Comparison of ENCODE assay signal across 17 cellular contexts in genomic region chr7:159126496-159127345, GRCh38. TPM values are rescaled to one million over a fixed set of nuclear protein-coding genes. Genes with fewer than 3 reads are reported as not detected.
DNase-seq lines count a peak whose midpoint lies in the region; ATAC-seq and TF ChIP-seq lines count a peak whose summit lies in the region.
"Had no signal": no experiment of that assay in that cellular context is flagged by ENCODE, and none has a peak within 500 bp of the region (broad histone marks: within the 10 kb centered on the region; RNA-seq: fewer than 3 reads in every experiment).

No MANE protein-coding gene starts in this region.

- no peak for ATAC-seq in natural killer cell treated with Interleukin-12 subunit alpha and Interleukin-12 subunit beta and Interleukin-15 and Interleukin-18, amount 100 ng/mL, for 72 hours
- no peak for ATAC-seq in natural killer cell

- peaks cover 5% of the 10 kb centered on the region for H3K9me3 Mint-ChIP-seq in activated CD4-positive, alpha-beta memory T cell treated with anti-CD3 and anti-CD28 coated beads for 36 hours
- H3K9me3 Mint-ChIP-seq in activated CD4-positive, alpha-beta memory T cell treated with anti-CD3 and anti-CD28 coated beads, Interleukin-2, amount 10 ng/mL, durations not matched to agents 7 days and 5 days = no peaks in the 10 kb centered on the region
- no peaks in the 10 kb centered on the region for H3K9me3 Mint-ChIP-seq in natural killer cell treated with Interleukin-12 subunit alpha and Interleukin-12 subunit beta and Interleukin-15 and Interleukin-18, amount 100 ng/mL, for 72 hours
- no peaks in the 10 kb centered on the region for H3K9me3 Mint-ChIP-seq in natural killer cell

- POLR2A ChIA-PET in activated CD4-positive, alpha-beta memory T cell treated with anti-CD3 and anti-CD28 coated beads for 36 hours (lab: Charles Lee) = no interaction called here
- POLR2A ChIA-PET in activated CD4-positive, alpha-beta memory T cell treated with anti-CD3 and anti-CD28 coated beads, Interleukin-2, amount 10 ng/mL, durations not matched to agents 7 days and 5 days (lab: Charles Lee) = no interaction called here

- intact Hi-C loops in activated CD4-positive, alpha-beta memory T cell treated with anti-CD3 and anti-CD28 coated beads for 36 hours (cut with micrococcal nuclease) = no loop called here
- intact Hi-C loops in natural killer cell (cut with micrococcal nuclease) = no loop called here

- no peaks in the 10 kb centered on the region for H3K4me1 Mint-ChIP-seq in activated CD4-positive, alpha-beta memory T cell treated with anti-CD3 and anti-CD28 coated beads for 36 hours (ENCODE audit: low read depth)
- no peaks in the 10 kb centered on the region for H3K4me1 Mint-ChIP-seq in activated CD4-positive, alpha-beta memory T cell treated with anti-CD3 and anti-CD28 coated beads, Interleukin-2, amount 10 ng/mL, durations not matched to agents 7 days and 5 days
- H3K4me1 Mint-ChIP-seq in natural killer cell treated with Interleukin-12 subunit alpha and Interleukin-12 subunit beta and Interleukin-15 and Interleukin-18, amount 100 ng/mL, for 72 hours (ENCODE audit: low read depth in 2 of 2) = no peaks in the 10 kb centered on the region
- H3K4me1 Mint-ChIP-seq in natural killer cell = no peaks in the 10 kb centered on the region

- CTCF ChIA-PET in activated CD4-positive, alpha-beta memory T cell treated with anti-CD3 and anti-CD28 coated beads for 36 hours (lab: Charles Lee) = no interaction called here
- CTCF ChIA-PET in activated CD4-positive, alpha-beta memory T cell treated with anti-CD3 and anti-CD28 coated beads, Interleukin-2, amount 10 ng/mL, durations not matched to agents 7 days and 5 days (lab: Charles Lee) = no interaction called here

- no peak for DNase-seq in activated CD4-positive, alpha-beta memory T cell treated with anti-CD3 and anti-CD28 coated beads for 36 hours
- no peak for DNase-seq in activated CD4-positive, alpha-beta memory T cell treated with anti-CD3 and anti-CD28 coated beads, Interleukin-2, amount 10 ng/mL, durations not matched to agents 7 days and 5 days
- DNase-seq in natural killer cell treated with Interleukin-12 subunit alpha and Interleukin-12 subunit beta and Interleukin-15 and Interleukin-18, amount 100 ng/mL, for 72 hours (ENCODE audit: low spot score) = peak; percentile 45
- DNase-seq in natural killer cell (no peak), mesenteric fat pad (ENCODE audit: low spot score) (peak; percentile 67), GM13977 (ENCODE audit: low spot score) (no peak), GM10266 (ENCODE audit: extremely low spot score) (no peak), NOMO-1 (lab: John Stamatoyannopoulos, UW; ENCODE audit: unreplicated experiment in 2 of 2) (no peak)
- DNase-seq: C1 segment of cervical spinal cord; DMS153; MG63; NCI-H1092 treated with DMSO at 0.1 percent for 48 hours; NCI-H1694; NCI-H2107; NCI-H226; NCI-H526; NK-92 treated with Interleukin-12 subunit alpha and Interleukin-12 subunit beta, amount 100 ng/mL, for 24 hours had no signal

- no peak overlapping the region for H3K4me3 Mint-ChIP-seq in activated CD4-positive, alpha-beta memory T cell treated with anti-CD3 and anti-CD28 coated beads for 36 hours
- no peak overlapping the region for H3K4me3 Mint-ChIP-seq in activated CD4-positive, alpha-beta memory T cell treated with anti-CD3 and anti-CD28 coated beads, Interleukin-2, amount 10 ng/mL, durations not matched to agents 7 days and 5 days
- no peak overlapping the region for H3K4me3 Mint-ChIP-seq in natural killer cell treated with Interleukin-12 subunit alpha and Interleukin-12 subunit beta and Interleukin-15 and Interleukin-18, amount 100 ng/mL, for 72 hours
- no peak overlapping the region for H3K4me3 Mint-ChIP-seq in natural killer cell

- in situ Hi-C loops in GM13977 (cut with MboI; ENCODE audit: low pct_unique_long_range_greater_than_20kb, low sequenced_read_pairs, unreplicated experiment) = no loop called here

- peaks cover 20% of the 10 kb centered on the region for H3K27me3 Mint-ChIP-seq in activated CD4-positive, alpha-beta memory T cell treated with anti-CD3 and anti-CD28 coated beads for 36 hours
- H3K27me3 Mint-ChIP-seq in activated CD4-positive, alpha-beta memory T cell treated with anti-CD3 and anti-CD28 coated beads, Interleukin-2, amount 10 ng/mL, durations not matched to agents 7 days and 5 days = peaks cover 1% of the 10 kb centered on the region
- H3K27me3 Mint-ChIP-seq in natural killer cell treated with Interleukin-12 subunit alpha and Interleukin-12 subunit beta and Interleukin-15 and Interleukin-18, amount 100 ng/mL, for 72 hours = peaks cover 0 to 16% of the 10 kb centered on the region in 2 donors
- peaks cover 14 to 18% of the 10 kb centered on the region in 2 donors for H3K27me3 Mint-ChIP-seq in natural killer cell (ENCODE audit: low read depth in 2 of 2)

- no peaks in the 10 kb centered on the region for H3K36me3 Mint-ChIP-seq in activated CD4-positive, alpha-beta memory T cell treated with anti-CD3 and anti-CD28 coated beads for 36 hours
- H3K36me3 Mint-ChIP-seq in activated CD4-positive, alpha-beta memory T cell treated with anti-CD3 and anti-CD28 coated beads, Interleukin-2, amount 10 ng/mL, durations not matched to agents 7 days and 5 days (ENCODE audit: low read depth) = no peaks in the 10 kb centered on the region
- H3K36me3 Mint-ChIP-seq in natural killer cell treated with Interleukin-12 subunit alpha and Interleukin-12 subunit beta and Interleukin-15 and Interleukin-18, amount 100 ng/mL, for 72 hours = no peaks in the 10 kb centered on the region
- no peaks in the 10 kb centered on the region for H3K36me3 Mint-ChIP-seq in natural killer cell

- TF ChIP-seq CTCF in natural killer cell (IDR thresholded peaks at IDR 0.05) (no peak), GM13977 (IDR thresholded peaks at IDR 0.05; ENCODE audit: extremely low read depth, insufficient read depth, missing control alignments) (no peak), GM10266 (IDR thresholded peaks at IDR 0.05; ENCODE audit: control insufficient read depth, insufficient read depth, low read depth, missing control alignments) (no peak)

- peak overlapping the region; percentile 2 for H3K27ac Mint-ChIP-seq in activated CD4-positive, alpha-beta memory T cell treated with anti-CD3 and anti-CD28 coated beads for 36 hours
- no peak overlapping the region for H3K27ac Mint-ChIP-seq in activated CD4-positive, alpha-beta memory T cell treated with anti-CD3 and anti-CD28 coated beads, Interleukin-2, amount 10 ng/mL, durations not matched to agents 7 days and 5 days
- no peak overlapping the region for H3K27ac Mint-ChIP-seq in natural killer cell treated with Interleukin-12 subunit alpha and Interleukin-12 subunit beta and Interleukin-15 and Interleukin-18, amount 100 ng/mL, for 72 hours
- no peak overlapping the region for H3K27ac Mint-ChIP-seq in natural killer cell

RNA-seq across cellular contexts. Expression of gene VIPR2, which starts 17.9 kb away (rescaled TPM):
- total RNA-seq in activated CD4-positive, alpha-beta memory T cell treated with anti-CD3 and anti-CD28 coated beads for 36 hours = under 1 TPM; 0.55 to 0.56 TPM
- under 1 TPM; 0.13 to 0.23 TPM for total RNA-seq in activated CD4-positive, alpha-beta memory T cell treated with anti-CD3 and anti-CD28 coated beads, Interleukin-2, amount 10 ng/mL, durations not matched to agents 7 days and 5 days
- under 1 TPM; 0.36 to 0.45 TPM for total RNA-seq in natural killer cell treated with Interleukin-12 subunit alpha and Interleukin-12 subunit beta and Interleukin-15 and Interleukin-18, amount 100 ng/mL, for 72 hours
- total RNA-seq in natural killer cell (1 to 10 TPM; 2.2 to 4.9 (median 4.7) TPM), mesenteric fat pad (4.6 TPM)

Comparison
In these comparisons a context has a peak if more than half of its experiments do, and no peak if none do; other contexts are left out.
1. DNase-seq: peak in natural killer cell treated with Interleukin-12 subunit alpha and Interleukin-12 subunit beta and Interleukin-15 and Interleukin-18, amount 100 ng/mL, for 72 hours (single experiment) and mesenteric fat pad (single experiment); none in activated CD4-positive, alpha-beta memory T cell treated with anti-CD3 and anti-CD28 coated beads for 36 hours (single experiment), activated CD4-positive, alpha-beta memory T cell treated with anti-CD3 and anti-CD28 coated beads, Interleukin-2, amount 10 ng/mL, durations not matched to agents 7 days and 5 days (single experiment), natural killer cell (single experiment), GM13977 (single experiment), GM10266 (single experiment) and NOMO-1 (0 of 2).